ENCODE assay signal across 9 cellular contexts in genomic region chr2:101012706-101013181, GRCh38. TPM values are rescaled to one million over a fixed set of nuclear protein-coding genes. Genes with fewer than 3 reads are reported as not detected.
DNase-seq lines count a peak whose midpoint lies in the region; ATAC-seq and TF ChIP-seq lines count a peak whose summit lies in the region.
"Had no signal": no experiment of that assay in that cellular context is flagged by ENCODE, and none has a peak within 500 bp of the region (broad histone marks: within the 10 kb centered on the region; RNA-seq: fewer than 3 reads in every experiment).

No MANE protein-coding gene starts in this region.

- H3K4me1 ChIP-seq in OCI-LY1 (ENCODE audit: insufficient read depth, low read length, severe bottlenecking) (no peaks in the 10 kb centered on the region), thyroid gland (no peaks in the 10 kb centered on the region)

- TF ChIP-seq CTCF in GM12873 (IDR thresholded peaks at IDR 0.05; ENCODE audit: insufficient read depth, low read depth, low read length, missing control alignments): peak; percentile 80
- TF ChIP-seq CTCF in OCI-LY1 (IDR thresholded peaks at IDR 0.05; ENCODE audit: low read length): peak; percentile 78
- TF ChIP-seq CTCF in MCF 10A (IDR thresholded peaks at IDR 0.05; ENCODE audit: unreplicated experiment): peak; percentile 63
- TF ChIP-seq CTCF in thyroid gland (IDR thresholded peaks at IDR 0.05): peak; percentile 56 to 92 (median 77)

- H4K20me1 ChIP-seq in OCI-LY1 (ENCODE audit: insufficient read depth, low read length): no peaks in the 10 kb centered on the region

- H3K4me1 Mint-ChIP-seq in MCF 10A (ENCODE audit: insufficient read depth, unreplicated experiment): peaks cover 3% of the 10 kb centered on the region

- TF ChIP-seq POLR2A in thyroid gland (IDR thresholded peaks at IDR 0.05): no peak

- H3K27ac ChIP-seq in OCI-LY1 (ENCODE audit: low read depth, low read length, poor library complexity, severe bottlenecking) (no peak overlapping the region), thyroid gland (no peak overlapping the region)

- no peaks in the 10 kb centered on the region for H3K9me2 ChIP-seq in OCI-LY1 (ENCODE audit: low read depth, low read length)

- H3K36me3 Mint-ChIP-seq in MCF 10A (ENCODE audit: insufficient read depth, unreplicated experiment): peaks cover 86% of the 10 kb centered on the region

- H3K79me2 ChIP-seq in OCI-LY1 (ENCODE audit: insufficient read depth, low read length): no peaks in the 10 kb centered on the region

- intact Hi-C loops in MCF 10A (cut with micrococcal nuclease) (loop anchor here (1.0 kb wide), 2 partner anchors 141 to 193 kb away; no protein-coding TSS in a partner anchor), thyroid gland (cut with DNase I) (loop anchor here (5.0 kb wide), 2 partner anchors 140 to 195 kb away; partner anchors contain the start of gene TBC1D8)

- H3K4me3 ChIP-seq in OCI-LY1 (ENCODE audit: low read depth, low read length, poor library complexity, severe bottlenecking): no peak overlapping the region
- H3K4me3 ChIP-seq in thyroid gland (replicated peaks in 1 of 3): no peak overlapping the region

- no peak overlapping the region for H3K9ac ChIP-seq in OCI-LY1 (ENCODE audit: low read length)

- DNase-seq in CD1c-positive myeloid dendritic cell (ENCODE audit: extremely low spot score) (peak; percentile 76), MCF 10A (ENCODE audit: unreplicated experiment) (peak; percentile 60), left lobe of liver (ENCODE audit: low spot score) (no peak), thyroid gland (peak; percentile 20 to 26)

- no peak overlapping the region for H2AFZ ChIP-seq in OCI-LY1 (ENCODE audit: low read length)

- H3K27me3 Mint-ChIP-seq in MCF 10A (ENCODE audit: insufficient read depth, unreplicated experiment): no peaks in the 10 kb centered on the region
- H3K27me3 Mint-ChIP-seq: T-cell had no signal

- H3F3A ChIP-seq in OCI-LY1 (ENCODE audit: insufficient read depth, low read length): no peaks in the 10 kb centered on the region; the same call in 1 of the 2 replicates

- H3K36me3 ChIP-seq in OCI-LY1 (ENCODE audit: insufficient read depth, low read length) (peaks cover 52% of the 10 kb centered on the region), thyroid gland (peaks cover 0 to 19% of the 10 kb centered on the region in 2 donors)

- H3K27me3 ChIP-seq in OCI-LY1 (ENCODE audit: insufficient read depth, low read length): no peaks in the 10 kb centered on the region
- no peaks in the 10 kb centered on the region for H3K27me3 ChIP-seq in thyroid gland

- CTCF ChIA-PET in MCF 10A (lab: Yijun Ruan, JAX): interaction anchor here (0.6 to 3.9 kb wide), 28 partner anchors 9 to 466 kb away, joined by 3 to 56 read pairs (median 4); partner anchors contain the start of gene TBC1D8

- H3K4me2 ChIP-seq in OCI-LY1 (ENCODE audit: low read length): no peak overlapping the region

- H3K27ac Mint-ChIP-seq in MCF 10A (ENCODE audit: low read depth, unreplicated experiment): no peak overlapping the region

- ATAC-seq in left lobe of liver (peak; percentile 81), HG03442 (IDR thresholded peaks at IDR 0.05; ENCODE audit: unreplicated experiment) (no peak), HG02884 (IDR thresholded peaks at IDR 0.05; ENCODE audit: unreplicated experiment) (no peak)
- ATAC-seq: T-cell had no signal

- POLR2A ChIA-PET in MCF 10A (lab: Yijun Ruan, JAX): interaction anchor here (0.6 to 1.7 kb wide), 15 partner anchors 9 to 240 kb away, joined by 3 to 15 read pairs (median 4); partner anchors contain the start of genes CNOT11, RPL31 and TBC1D8

- BruUV-seq in MCF 10A (replicated peaks; lab: Mats Ljungman, UMichigan): no TSS peak

- WGBS in thyroid gland, 2 donors: 40 to 41% methylated on average over 5 of the region's 5 CpGs

- H3K9me3 Mint-ChIP-seq in MCF 10A (ENCODE audit: unreplicated experiment): no peaks in the 10 kb centered on the region
- H3K9me3 Mint-ChIP-seq: T-cell had no signal

- no peak overlapping the region for H3K4me3 Mint-ChIP-seq in MCF 10A (ENCODE audit: unreplicated experiment)
- H3K4me3 Mint-ChIP-seq: T-cell had no signal

- H3K9me3 ChIP-seq in OCI-LY1 (ENCODE audit: low read length) (0 out of 2 replicates have a peak, but pooled peaks cover 6% of the 10 kb centered on the region), thyroid gland (no peaks in the 10 kb centered on the region)

RNA-seq across cellular contexts. Expression of gene RPL31, which starts 10.7 kb away (rescaled TPM):
- total RNA-seq in MCF 10A (2022): 1,648 and 1,732 TPM in 2 replicates
- total RNA-seq in left lobe of liver: 410 TPM
- 1,000 to 10,000 TPM in 1 of 4 donors, 100 to 1,000 TPM in 3; 216 to 1,406 (median 718) TPM for total RNA-seq in thyroid gland
